In the genomic region with DNA sequence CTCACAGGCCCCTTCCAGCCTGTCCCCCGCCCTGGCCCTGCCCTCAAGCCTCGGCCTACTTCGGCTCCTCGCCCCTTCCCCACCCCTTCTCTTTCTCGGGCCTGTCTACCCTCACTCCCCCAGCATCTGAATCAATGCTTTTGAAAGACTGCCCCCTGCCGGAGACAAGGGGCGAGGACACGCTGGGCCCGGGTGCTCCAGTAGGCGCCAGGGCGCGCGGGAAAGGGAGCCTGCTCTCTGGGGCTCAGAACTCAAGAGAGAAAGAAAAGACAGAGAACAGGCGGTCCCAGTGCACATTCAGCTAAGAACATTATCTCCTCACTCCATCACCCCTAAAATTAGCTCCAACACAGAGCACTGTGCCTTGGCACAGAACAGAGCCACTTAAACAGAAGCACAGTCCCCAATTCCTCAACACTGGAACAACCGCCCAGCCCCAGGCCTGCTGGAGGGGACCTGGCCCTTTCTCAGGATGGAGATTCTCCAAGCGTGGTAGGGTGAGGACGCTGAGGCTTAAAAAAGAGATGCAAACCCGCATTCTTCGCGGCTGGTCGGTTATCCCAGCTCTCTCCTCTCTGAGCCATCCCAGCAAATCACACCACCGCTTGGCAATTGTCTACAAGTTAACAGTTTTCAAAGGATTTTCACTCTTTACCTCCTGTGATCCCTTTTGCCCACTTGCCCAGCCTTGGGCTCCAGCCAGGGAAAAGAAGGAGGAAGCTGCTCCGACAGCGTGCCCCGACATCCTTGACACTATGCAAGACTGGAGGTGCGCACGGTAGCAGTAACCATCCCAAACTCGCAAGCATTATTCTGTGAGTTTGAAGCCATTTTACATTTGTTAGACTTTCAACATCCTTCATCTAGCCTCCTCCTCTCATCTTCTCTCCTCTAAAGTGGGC, we compare ENCODE assay signal across 8 cellular contexts. TPM values are rescaled to one million over a fixed set of nuclear protein-coding genes. Genes with fewer than 3 reads are reported as not detected.
A peak's percentile ranks its signal among the peaks of the same experiment; 100 is the strongest.
DNase-seq lines count a peak whose midpoint lies in the region; ATAC-seq, FAIRE-seq and TF ChIP-seq lines count a peak whose summit lies in the region.

No MANE protein-coding gene starts in this region.

- in situ Hi-C loops in Panc1 (cut with HindIII; ENCODE audit: low pct_unique_long_range_greater_than_20kb, low sequenced_read_pairs), result no loop called here

- H3K27me3 ChIP-seq in Panc1 (ENCODE audit: control insufficient read depth, insufficient read depth, low read length), result no peaks in the 10 kb centered on the region

- H3K4me1 Mint-ChIP-seq in activated T-cell treated with anti-CD3 and anti-CD28 coated beads, Interleukin-2, amount 50 U/mL, for 72 hours (ENCODE audit: low read depth), result peaks cover 49% of the 10 kb centered on the region
- H3K4me1 Mint-ChIP-seq in naive B cell, result peaks cover 42 to 63% (median 55%) of the 10 kb centered on the region in 3 donors
- H3K4me1 Mint-ChIP-seq in stimulated activated memory B cell treated with anti-CD40 and anti-IgM and Interleukin-4, amounts not matched to agents 10 μg/mL and 1 μg/mL and 100 μg/mL, for 72 hours, result peaks cover 62% of the 10 kb centered on the region

- H3K36me3 Mint-ChIP-seq in activated T-cell treated with anti-CD3 and anti-CD28 coated beads, Interleukin-2, amount 50 U/mL, for 72 hours (ENCODE audit: insufficient read depth in 2 of 2), result peaks cover 6 to 7% of the 10 kb centered on the region in 2 donors
- no peaks in the 10 kb centered on the region for H3K36me3 Mint-ChIP-seq in naive B cell
- H3K36me3 Mint-ChIP-seq in stimulated activated memory B cell treated with anti-CD40 and anti-IgM and Interleukin-4, amounts not matched to agents 10 μg/mL and 1 μg/mL and 100 μg/mL, for 72 hours, result peaks cover 21% of the 10 kb centered on the region

- H3K27ac ChIP-seq in Panc1 (ENCODE audit: low read length), result peak overlapping the region; percentile 94

- CTCF ChIA-PET in Panc1 (lab: Charles Lee), result interaction anchor here (0.5 to 1.4 kb wide), 9 partner anchors 10 to 168 kb away, joined by 3 to 9 read pairs (median 4); a partner anchor contains a TSS

- H3K27me3 Mint-ChIP-seq in activated T-cell treated with anti-CD3 and anti-CD28 coated beads, Interleukin-2, amount 50 U/mL, for 72 hours (ENCODE audit: low read depth), result no peaks in the 10 kb centered on the region
- no peaks in the 10 kb centered on the region for H3K27me3 Mint-ChIP-seq in naive B cell
- no peaks in the 10 kb centered on the region for H3K27me3 Mint-ChIP-seq in stimulated activated memory B cell treated with anti-CD40 and anti-IgM and Interleukin-4, amounts not matched to agents 10 μg/mL and 1 μg/mL and 100 μg/mL, for 72 hours

- H3K9me3 Mint-ChIP-seq in activated T-cell treated with anti-CD3 and anti-CD28 coated beads, Interleukin-2, amount 50 U/mL, for 72 hours, result no peaks in the 10 kb centered on the region
- peaks cover 0 to 2% (median 0%) of the 10 kb centered on the region in 7 donors for H3K9me3 Mint-ChIP-seq in naive B cell
- no peaks in the 10 kb centered on the region for H3K9me3 Mint-ChIP-seq in stimulated activated memory B cell treated with anti-CD40 and anti-IgM and Interleukin-4, amounts not matched to agents 10 μg/mL and 1 μg/mL and 100 μg/mL, for 72 hours

- DNase-seq in EL (peak; percentile 70), HTR-8/SVneo (ENCODE audit: insufficient read length, low spot score) (peak; percentile 56), Panc1 (ENCODE audit: low read depth, low spot score) (no peak), fibroblast of gingiva (ENCODE audit: low read depth) (peak; percentile 58), naive B cell (peak; percentile 75)
- peak; percentile 83 to 86 for DNase-seq in activated T-cell treated with anti-CD3 and anti-CD28 coated beads, Interleukin-2, amount 50 U/mL, for 72 hours

- TSS peak; percentile 88 for BruUV-seq in Panc1 (replicated peaks; lab: Mats Ljungman, UMichigan)

- peaks cover 3% of the 10 kb centered on the region; the same call in 1 of the 2 replicates for H3K36me3 ChIP-seq in Panc1 (ENCODE audit: control insufficient read depth, insufficient read depth, low read length)

- H3K4me1 ChIP-seq in Panc1 (ENCODE audit: control insufficient read depth, insufficient read depth, low read length), result peaks cover 24% of the 10 kb centered on the region

- no peak for FAIRE-seq in HTR-8/SVneo (lab: Jason Lieb, UNC)

- no peaks in the 10 kb centered on the region for H3K9me3 ChIP-seq in Panc1 (ENCODE audit: control insufficient read depth, insufficient read depth, low read depth, low read length)

- POLR2A ChIA-PET in Panc1 (lab: Charles Lee), result interaction anchor here (0.5 kb wide), 2 partner anchors 90 to 153 kb away, joined by 3 read pairs; no protein-coding TSS in a partner anchor

- H3K4me3 ChIP-seq in Panc1 (ENCODE audit: low read depth in 2 of 2, low read length in 2 of 2), result peak overlapping the region; percentile 84 to 91

- TF ChIP-seq CTCF in Panc1 (IDR thresholded peaks at IDR 0.05), result peak; percentile 94

- intact Hi-C loops in Panc1 (cut with micrococcal nuclease; ENCODE audit: unreplicated experiment), result no loop called here

- H3K4me3 Mint-ChIP-seq in activated T-cell treated with anti-CD3 and anti-CD28 coated beads, Interleukin-2, amount 50 U/mL, for 72 hours, result peak overlapping the region; percentile 98
- H3K4me3 Mint-ChIP-seq in naive B cell, result peak overlapping the region; percentile 87 to 98 (median 92)
- peak overlapping the region; percentile 99 for H3K4me3 Mint-ChIP-seq in stimulated activated memory B cell treated with anti-CD40 and anti-IgM and Interleukin-4, amounts not matched to agents 10 μg/mL and 1 μg/mL and 100 μg/mL, for 72 hours

- no peak overlapping the region for H3K27ac Mint-ChIP-seq in activated T-cell treated with anti-CD3 and anti-CD28 coated beads, Interleukin-2, amount 50 U/mL, for 72 hours
- peak overlapping the region in 5 of 6 donors; percentile 26 to 93 (median 33) for H3K27ac Mint-ChIP-seq in naive B cell
- H3K27ac Mint-ChIP-seq in stimulated activated memory B cell treated with anti-CD40 and anti-IgM and Interleukin-4, amounts not matched to agents 10 μg/mL and 1 μg/mL and 100 μg/mL, for 72 hours, result no peak overlapping the region

- ATAC-seq in Panc1 (peak; percentile 84), naive B cell (ENCODE audit: low read depth in 2 of 2) (peak; percentile 60 to 65), GM19397 (IDR thresholded peaks at IDR 0.05; ENCODE audit: unreplicated experiment) (no peak)
- ATAC-seq in activated T-cell treated with anti-CD3 and anti-CD28 coated beads, Interleukin-2, amount 50 U/mL, for 72 hours (replicated peaks in 1 of 2), result peak; percentile 72
- ATAC-seq in stimulated activated memory B cell treated with anti-CD40 and anti-IgM and Interleukin-4, amounts not matched to agents 10 μg/mL and 1 μg/mL and 100 μg/mL, for 72 hours, result peak; percentile 71

RNA-seq across cellular contexts. Expression of a gene that starts 2.1 kb away (rescaled TPM):
- 52.6 TPM for total RNA-seq in Panc1 (2021; ENCODE audit: unreplicated experiment)
- 39.7 TPM for polyA plus RNA-seq in Panc1 (2012; ENCODE audit: insufficient read length)
- 10 to 100 TPM; 51.5 to 53.2 TPM for total RNA-seq in activated T-cell treated with anti-CD3 and anti-CD28 coated beads, Interleukin-2, amount 50 U/mL, for 72 hours
- polyA plus RNA-seq in naive B cell (ENCODE audit: low read depth in 6 of 6), result 1 to 10 TPM in 4 of 6 donors, under 1 TPM in 2; 0.69 to 2.9 (median 1.2) TPM

RNA-seq across cellular contexts. Expression of a gene that starts 14.0 kb away (rescaled TPM):
- 52.3 TPM for total RNA-seq in Panc1 (2021; ENCODE audit: unreplicated experiment)
- 79.3 TPM for polyA plus RNA-seq in Panc1 (2012; ENCODE audit: insufficient read length)
- 10 to 100 TPM; 33.3 to 40.9 TPM for total RNA-seq in activated T-cell treated with anti-CD3 and anti-CD28 coated beads, Interleukin-2, amount 50 U/mL, for 72 hours
- polyA plus RNA-seq in naive B cell (ENCODE audit: low read depth in 6 of 6), result 10 to 100 TPM; 25.3 to 41.0 (median 34.6) TPM

RNA-seq across cellular contexts. Expression of a gene that starts 18.4 kb away (rescaled TPM):
- 289 TPM for total RNA-seq in Panc1 (2021; ENCODE audit: unreplicated experiment)
- polyA plus RNA-seq in Panc1 (2012; ENCODE audit: insufficient read length), result 485 TPM
- 100 to 1,000 TPM; 196 to 198 TPM for total RNA-seq in activated T-cell treated with anti-CD3 and anti-CD28 coated beads, Interleukin-2, amount 50 U/mL, for 72 hours
- polyA plus RNA-seq in naive B cell (ENCODE audit: low read depth in 6 of 6), result 10 to 100 TPM; 46.2 to 65.4 (median 56.2) TPM

RNA-seq across cellular contexts. Expression of a gene that starts 28.3 kb away (rescaled TPM):
- not detected for total RNA-seq in Panc1 (2021; ENCODE audit: unreplicated experiment)
- polyA plus RNA-seq in Panc1 (2012; ENCODE audit: insufficient read length), result not detected
- total RNA-seq in activated T-cell treated with anti-CD3 and anti-CD28 coated beads, Interleukin-2, amount 50 U/mL, for 72 hours, result under 1 TPM in 1 of 2 donors, not detected in 1; 0.19 TPM
- polyA plus RNA-seq in naive B cell (ENCODE audit: low read depth in 6 of 6), result not detected

RNA-seq across cellular contexts. Expression of a gene that starts 35.7 kb away (rescaled TPM):
- not detected for total RNA-seq in Panc1 (2021; ENCODE audit: unreplicated experiment)
- not detected for polyA plus RNA-seq in Panc1 (2012; ENCODE audit: insufficient read length)
- not detected for total RNA-seq in activated T-cell treated with anti-CD3 and anti-CD28 coated beads, Interleukin-2, amount 50 U/mL, for 72 hours
- polyA plus RNA-seq in naive B cell (ENCODE audit: low read depth in 6 of 6), result not detected

Comparison
In these comparisons a context has a peak if more than half of its experiments do, and no peak if none do; other contexts are left out.
1. H3K27ac Mint-ChIP-seq: peak in naive B cell (5 of 6); none in activated T-cell treated with anti-CD3 and anti-CD28 coated beads, Interleukin-2, amount 50 U/mL, for 72 hours (single experiment) and stimulated activated memory B cell treated with anti-CD40 and anti-IgM and Interleukin-4, amounts not matched to agents 10 μg/mL and 1 μg/mL and 100 μg/mL, for 72 hours (single experiment).
2. Peak in every context shown above with its lines, with median percentiles within 50 percentile points of each other: H3K4me3 Mint-ChIP-seq.